In genomic region chr17:57849874-57850754, GRCh38 we compare ENCODE assay signal across 8 cellular contexts. TPM values are rescaled to one million over a fixed set of nuclear protein-coding genes. Genes with fewer than 3 reads are reported as not detected.
DNase-seq lines count a peak whose midpoint lies in the region; ATAC-seq and TF ChIP-seq lines count a peak whose summit lies in the region.

Gene MRPS23, minus strand, starts transcription at chr17:57850044. Its CDS starts 34 bp downstream, at chr17:57850010.

- intact Hi-C loops in T-helper 1 cell treated with Interleukin-12 subunit alpha and Interleukin-12 subunit beta and Interleukin-4 antibody, amounts not matched to agents 30 ng/mL and 1 ng/mL, for 36 hours (cut with micrococcal nuclease), result loop anchor here (1.0 to 5.0 kb wide), 19 partner anchors 11 to 1305 kb away; partner anchors contain the start of genes AKAP1, C17orf67, COIL and MKS1
- intact Hi-C loops in left cardiac atrium (cut with DNase I), result loop anchor here in 1 of 2 donors (5.0 kb wide), 1 partner anchor 42 kb away; no protein-coding TSS in a partner anchor

- peaks cover 28% of the 10 kb centered on the region for H3K4me1 Mint-ChIP-seq in progenitor cell of endocrine pancreas (ENCODE audit: low read depth)

- TF ChIP-seq CTCF in GM13976 (IDR thresholded peaks at IDR 0.05; ENCODE audit: borderline replicate concordance, control extremely low read depth, extremely low read depth, insufficient read depth, missing control alignments), result no peak
- no peak for TF ChIP-seq CTCF in progenitor cell of endocrine pancreas (IDR thresholded peaks at IDR 0.05; ENCODE audit: unreplicated experiment)

- peaks cover 6% of the 10 kb centered on the region for H3K36me3 Mint-ChIP-seq in progenitor cell of endocrine pancreas (ENCODE audit: insufficient read depth)

- under 1% methylated on average over 57 of the region's 57 CpGs for WGBS in urinary bladder

- peak within 1 kb of the TSS; percentile 91 for H3K4me3 Mint-ChIP-seq in progenitor cell of endocrine pancreas (ENCODE audit: low read depth)

- H3K36me3 ChIP-seq in urinary bladder (ENCODE audit: insufficient read depth), result no peaks in the 10 kb centered on the region

- DNase-seq in GM13976 (ENCODE audit: low spot score) (peak; percentile 96), NCI-H146 treated with DMSO at 0.1 percent for 48 hours (lab: John Stamatoyannopoulos, UW; ENCODE audit: unreplicated experiment) (peak; percentile 95), amniotic epithelial cell (ENCODE audit: low read depth) (peak; percentile 99), left cardiac atrium (peak; percentile 99), progenitor cell of endocrine pancreas (ENCODE audit: low spot score, unreplicated experiment) (peak; percentile 93)

- peak within 1 kb of the TSS; percentile 98 for H3K27ac Mint-ChIP-seq in progenitor cell of endocrine pancreas

- no peaks in the 10 kb centered on the region for H3K9me3 Mint-ChIP-seq in progenitor cell of endocrine pancreas (ENCODE audit: low read depth)

- H3K27ac ChIP-seq in urinary bladder (ENCODE audit: low read depth), result peak within 1 kb of the TSS; percentile 95

- ATAC-seq in HG02870 (IDR thresholded peaks at IDR 0.05; ENCODE audit: unreplicated experiment) (peak; percentile 90), left cardiac atrium (peak; percentile 91 to 92)

- in situ Hi-C loops in GM13976 (cut with MboI; ENCODE audit: low sequenced_read_pairs, unreplicated experiment), result loop anchor here (10.0 kb wide), 1 partner anchor 265 kb away; no protein-coding TSS in a partner anchor

- peaks cover 2% of the 10 kb centered on the region for H3K4me1 ChIP-seq in urinary bladder (ENCODE audit: insufficient read depth)

- no peaks in the 10 kb centered on the region for H3K27me3 Mint-ChIP-seq in progenitor cell of endocrine pancreas

- peak within 1 kb of the TSS; percentile 80 for H3K4me3 ChIP-seq in urinary bladder (ENCODE audit: low read depth, low read length)

RNA-seq across cellular contexts. Expression of gene MRPS23, which starts in this region (rescaled TPM):
- total RNA-seq in T-helper 1 cell treated with Interleukin-12 subunit alpha and Interleukin-12 subunit beta and Interleukin-4 antibody, amounts not matched to agents 30 ng/mL and 1 ng/mL, for 36 hours, result 40.5 and 42.3 TPM in 2 replicates
- 10 to 100 TPM; 45.2 to 55.8 TPM for total RNA-seq in left cardiac atrium
- 34.6 and 38.9 TPM in 2 replicates for total RNA-seq in progenitor cell of endocrine pancreas
- 17.3 TPM for total RNA-seq in urinary bladder
- polyA plus RNA-seq in urinary bladder, result 41.2 TPM

Comparison
In these comparisons a context has a peak if more than half of its experiments do, and no peak if none do; other contexts are left out.
1. Peak in every context shown above with its lines: DNase-seq, ATAC-seq, H3K4me3 ChIP-seq and H3K27ac ChIP-seq.